In the genomic region with DNA sequence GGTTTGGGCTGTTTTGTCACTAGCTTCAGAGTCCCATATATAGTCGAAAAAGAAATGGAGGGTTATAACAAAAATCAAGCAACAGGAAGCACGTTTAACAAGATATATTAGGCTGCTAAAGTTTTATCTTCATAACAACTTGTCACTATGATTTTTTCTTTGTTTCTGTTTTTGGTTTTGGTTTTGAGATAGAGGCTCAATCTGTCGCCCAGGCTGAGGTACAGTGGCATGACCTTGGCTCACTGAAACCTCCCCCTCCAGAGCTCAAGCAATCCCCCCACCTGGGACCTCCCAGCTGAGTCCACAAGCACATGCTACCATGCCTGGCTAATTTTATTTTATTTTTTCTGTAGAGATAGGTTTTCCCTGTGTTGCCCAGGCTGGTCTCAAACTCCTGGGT, we compare ENCODE assay signal across 26 cellular contexts.
"Had no signal": no experiment of that assay in that cellular context is flagged by ENCODE, and none has a peak within 500 bp of the region (broad histone marks: within the 10 kb centered on the region; RNA-seq: fewer than 3 reads in every experiment).

No MANE protein-coding gene starts in this region.

- FAIRE-seq: islet of Langerhans, keratinocyte had no signal

- H3K27me3 Mint-ChIP-seq: dendritic cell treated with granulocyte-macrophage colony-stimulating factor and Interleukin-4, amounts not matched to agents 40 ng/mL and 50 ng/mL, for 4 days; effector memory CD8-positive, alpha-beta T cell; naive B cell had no signal

- H3K9me3 ChIP-seq: colonic mucosa, esophagus squamous epithelium, gastrocnemius medialis, lower lobe of right lung had no signal

- H3K27ac ChIP-seq: colonic mucosa, epithelial cell of prostate, esophagus squamous epithelium, gastrocnemius medialis, heart right ventricle, left lung, lower lobe of right lung had no signal

- H3K4me1 ChIP-seq: colonic mucosa, esophagus squamous epithelium, gastrocnemius medialis, heart right ventricle, left lung, lower lobe of right lung had no signal

- H3K27me3 ChIP-seq: colonic mucosa, esophagus squamous epithelium, gastrocnemius medialis, heart right ventricle, left lung had no signal

- DNase-seq: colonic mucosa; cortex of kidney; effector CD8-positive, alpha-beta T cell; effector memory CD8-positive, alpha-beta T cell; endodermal cell; erythroblast; esophagus squamous epithelium; foreskin fibroblast; foreskin melanocyte; gastrocnemius medialis; glutamatergic neuron; head of caudate nucleus; heart right ventricle; hippocampal formation; left cardiac atrium; left lung; left ventricle myocardium superior; lower lobe of right lung; mesendoderm; mucosa of descending colon; naive B cell had no signal

- H3K4me3 ChIP-seq: colonic mucosa, esophagus squamous epithelium, gastrocnemius medialis, heart right ventricle, left lung, lower lobe of right lung, mucosa of descending colon had no signal

- H3K9me3 Mint-ChIP-seq: endodermal cell had no signal

- H3K27ac Mint-ChIP-seq: dendritic cell treated with granulocyte-macrophage colony-stimulating factor and Interleukin-4, amounts not matched to agents 40 ng/mL and 50 ng/mL, for 4 days; effector memory CD8-positive, alpha-beta T cell; endodermal cell; naive B cell had no signal

- H3K36me3 Mint-ChIP-seq: naive B cell had no signal

- ATAC-seq: effector memory CD8-positive, alpha-beta T cell; esophagus mucosa; gastrocnemius medialis; heart right ventricle; left cardiac atrium; left lung; left ventricle myocardium superior; lower lobe of right lung; mucosa of descending colon had no signal

- H3K4me1 Mint-ChIP-seq: endodermal cell, naive B cell had no signal

- H3K4me3 Mint-ChIP-seq: dendritic cell treated with granulocyte-macrophage colony-stimulating factor and Interleukin-4, amounts not matched to agents 40 ng/mL and 50 ng/mL, for 4 days; effector memory CD8-positive, alpha-beta T cell; endodermal cell; naive B cell had no signal

- H3K36me3 ChIP-seq: colonic mucosa, esophagus squamous epithelium, gastrocnemius medialis, heart right ventricle, left lung, lower lobe of right lung had no signal
